Comparison of ENCODE assay signal across 8 cellular contexts in genomic region chr10:122112021-122112616, GRCh38.
DNase-seq lines count a peak whose midpoint lies in the region; ATAC-seq and TF ChIP-seq lines count a peak whose summit lies in the region.

No MANE protein-coding gene starts in this region.

- no peak for TF ChIP-seq CTCF in AG04449 (IDR thresholded peaks at IDR 0.05; ENCODE audit: insufficient read depth, low read length, missing control alignments)

- H3K4me3 ChIP-seq in AG04449 (ENCODE audit: low read depth, low read length) (peak overlapping the region; percentile 74), HUES64 (ENCODE audit: low read length) (peak overlapping the region; percentile 79), mucosa of rectum (ENCODE audit: low read length in 2 of 2) (peak overlapping the region; percentile 66 to 81)

- H3K36me3 ChIP-seq in HUES64 (ENCODE audit: insufficient read depth, low read length), result no peaks in the 10 kb centered on the region
- no peaks in the 10 kb centered on the region for H3K36me3 ChIP-seq in mucosa of rectum (ENCODE audit: control insufficient read depth in 2 of 2, insufficient read depth in 2 of 2, low read length in 2 of 2)

- CTCF ChIA-PET in AG04449 (lab: Yijun Ruan, JAX), result interaction anchor here (1.0 to 2.6 kb wide), 11 partner anchors 9 to 185 kb away, joined by 3 to 10 read pairs (median 6); partner anchors contain the start of genes ATE1 and NSMCE4A

- peak overlapping the region; percentile 90 for H3K9ac ChIP-seq in HUES64 (ENCODE audit: low read depth, low read length)
- H3K9ac ChIP-seq in mucosa of rectum (ENCODE audit: low read depth in 1 of 2, low read length in 2 of 2), result peak overlapping the region; percentile 83 to 97

- 58% methylated on average over 12 of the region's 12 CpGs for WGBS in HUES64

- POLR2A ChIA-PET in AG04449 (lab: Yijun Ruan, JAX), result interaction anchor here (0.5 to 2.1 kb wide), 5 partner anchors 9 to 187 kb away, joined by 3 to 11 read pairs (median 4); partner anchors contain the start of gene ATE1

- H3K9me3 ChIP-seq in HUES64 (ENCODE audit: insufficient read depth, low read depth, low read length) (no peaks in the 10 kb centered on the region), mucosa of rectum (ENCODE audit: control insufficient read depth in 2 of 2, low read length in 2 of 2) (no peaks in the 10 kb centered on the region)

- H3K27ac ChIP-seq in HUES64 (ENCODE audit: low read depth, low read length), result peak overlapping the region; percentile 78; the same call in 1 of the 2 replicates
- peak overlapping the region; percentile 83 for H3K27ac ChIP-seq in cingulate gyrus (ENCODE audit: low read depth, low read length)
- H3K27ac ChIP-seq in mucosa of rectum (ENCODE audit: low read depth in 2 of 2, low read length in 2 of 2), result peak overlapping the region; percentile 91 to 98

- DNase-seq in AG04449 (ENCODE audit: low read depth, low spot score) (no peak), H4 (ENCODE audit: low spot score) (no peak), NCI-H1092 treated with DMSO at 0.1 percent for 48 hours (lab: John Stamatoyannopoulos, UW) (no peak), NCI-H2107 (lab: John Stamatoyannopoulos, UW) (no peak)

- peaks cover 16% of the 10 kb centered on the region for H3K4me1 ChIP-seq in HUES64 (ENCODE audit: insufficient read depth, low read length)
- H3K4me1 ChIP-seq in mucosa of rectum (ENCODE audit: control insufficient read depth in 2 of 2, insufficient read depth in 2 of 2, low read length in 2 of 2), result peaks cover 20 to 26% of the 10 kb centered on the region in 2 donors

- ATAC-seq in GM21515 (IDR thresholded peaks at IDR 0.05; ENCODE audit: unreplicated experiment), result no peak

- H3K27me3 ChIP-seq in HUES64 (ENCODE audit: insufficient read depth, low read length), result peaks cover 17% of the 10 kb centered on the region; the same call in 1 of the 2 replicates
- no peaks in the 10 kb centered on the region for H3K27me3 ChIP-seq in mucosa of rectum (ENCODE audit: control insufficient read depth in 2 of 2, insufficient read depth in 2 of 2, low read length in 2 of 2)
